ENCODE assay signal across 2 cellular contexts in the genomic region with DNA sequence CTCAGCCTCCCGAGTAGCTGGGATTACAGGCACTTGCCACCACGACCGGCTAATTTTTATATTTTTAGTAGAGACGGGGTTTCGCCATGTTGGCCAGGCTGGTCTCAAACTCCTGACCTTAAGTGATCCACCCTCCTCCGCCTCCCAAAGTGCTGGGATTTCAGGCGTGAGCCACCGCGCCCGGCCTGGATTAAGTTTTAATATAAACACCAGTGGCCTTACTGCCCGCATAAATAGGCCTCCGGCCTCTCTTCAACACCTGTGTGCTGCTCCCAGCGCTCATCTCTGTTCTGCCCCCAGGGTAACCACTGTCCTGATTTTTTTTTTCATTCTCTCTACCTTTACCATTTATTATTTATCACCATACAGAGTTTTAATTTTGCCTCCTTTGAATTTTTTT. TPM values are rescaled to one million over a fixed set of nuclear protein-coding genes. Genes with fewer than 3 reads are reported as not detected.
"Had no signal": no experiment of that assay in that cellular context is flagged by ENCODE, and none has a peak within 500 bp of the region (broad histone marks: within the 10 kb centered on the region; RNA-seq: fewer than 3 reads in every experiment).

No MANE protein-coding gene starts in this region.

RNA-seq across cellular contexts. Expression of a gene that starts 36.2 kb away (rescaled TPM):
- total RNA-seq: PC-9, Right ventricle myocardium superior had no signal
